In the genomic region with DNA sequence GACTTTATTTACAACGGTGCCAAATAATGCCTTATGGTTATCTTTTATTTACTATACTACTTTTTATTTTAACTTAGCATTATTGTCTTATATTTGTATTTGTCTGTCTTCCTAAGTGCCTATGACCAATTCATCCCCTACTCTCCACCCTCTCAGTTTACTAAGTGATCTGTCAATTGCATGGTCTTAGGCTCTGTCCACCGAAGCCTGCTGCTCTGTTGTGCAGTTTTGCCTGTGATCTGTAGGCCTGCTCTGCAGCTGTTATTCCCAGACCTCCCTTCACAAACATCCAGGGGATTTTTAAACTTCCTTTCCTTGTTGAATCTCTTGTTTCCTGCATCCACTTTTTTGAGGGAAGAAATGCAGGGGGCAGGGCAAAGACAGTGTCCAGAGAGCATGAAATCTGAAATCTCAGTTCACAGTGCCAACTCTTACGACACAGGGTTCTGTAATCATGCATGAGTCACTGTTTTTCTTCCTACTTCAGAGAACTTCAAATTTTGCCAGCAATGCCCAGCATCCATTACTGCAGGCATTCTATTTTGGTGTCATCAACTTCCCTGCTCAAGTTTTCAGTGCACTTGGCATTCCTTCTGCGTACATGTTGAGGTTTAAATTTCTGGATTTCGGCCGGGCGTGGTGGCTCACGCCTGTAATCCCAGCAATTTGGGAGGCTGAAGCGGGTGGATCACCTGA, we compare ENCODE assay signal across 8 cellular contexts. TPM values are rescaled to one million over a fixed set of nuclear protein-coding genes. Genes with fewer than 3 reads are reported as not detected.
A peak's percentile ranks its signal among the peaks of the same experiment; 100 is the strongest.
DNase-seq lines count a peak whose midpoint lies in the region; ATAC-seq and TF ChIP-seq lines count a peak whose summit lies in the region.

No MANE protein-coding gene starts in this region.

- H3K9me3 ChIP-seq in lower lobe of right lung: no peaks in the 10 kb centered on the region

- peak overlapping the region; percentile 74 for H3K27ac ChIP-seq in lower lobe of right lung

- no peaks in the 10 kb centered on the region for H3K9me3 Mint-ChIP-seq in activated T-helper 2 cell treated with anti-CD3 and anti-CD28 coated beads, Interferon-gamma antibody, Interleukin-2, Interleukin-4, amounts not matched to agents 10 μg/mL and 5 μg/mL and 100 μg/mL, durations not matched to agents 14 hours and 24 hours and 36 hours

- peaks cover 58% of the 10 kb centered on the region for H3K4me1 ChIP-seq in lower lobe of right lung

- H3K4me3 ChIP-seq in cardiac fibroblast (replicated peaks in 1 of 2; ENCODE audit: low read depth in 2 of 2, low read length in 2 of 2) (no peak overlapping the region), lower lobe of right lung (no peak overlapping the region)

- H3K27ac Mint-ChIP-seq in activated T-helper 2 cell treated with anti-CD3 and anti-CD28 coated beads, Interferon-gamma antibody, Interleukin-2, Interleukin-4, amounts not matched to agents 10 μg/mL and 5 μg/mL and 100 μg/mL, durations not matched to agents 14 hours and 24 hours and 36 hours: no peak overlapping the region

- no peak for TF ChIP-seq CTCF in cardiac fibroblast (IDR thresholded peaks at IDR 0.05; ENCODE audit: low read depth, low read length)
- TF ChIP-seq CTCF in lower lobe of right lung (IDR thresholded peaks at IDR 0.05): no peak

- intact Hi-C loops in lower lobe of right lung (cut with DNase I): no loop called here
- intact Hi-C loops in activated T-helper 2 cell treated with anti-CD3 and anti-CD28 coated beads, Interferon-gamma antibody, Interleukin-2, Interleukin-4, amounts not matched to agents 10 μg/mL and 5 μg/mL and 100 μg/mL, durations not matched to agents 14 hours and 24 hours and 36 hours (cut with micrococcal nuclease): loop anchor here (2.0 kb wide), 1 partner anchor 33 kb away; no protein-coding TSS in a partner anchor

- H3K36me3 ChIP-seq in lower lobe of right lung: peaks cover 8% of the 10 kb centered on the region

- DNase-seq in A172 (ENCODE audit: low spot score): peak; percentile 97
- DNase-seq in LHCN-M2 (ENCODE audit: low read depth): peak; percentile 98
- DNase-seq in cardiac fibroblast (ENCODE audit: low read depth in 2 of 2): peak; percentile 97 to 98
- DNase-seq in lower lobe of right lung: peak; percentile 53
- no peak for DNase-seq in activated T-helper 2 cell treated with anti-CD3 and anti-CD28 coated beads, Interferon-gamma antibody, Interleukin-2, Interleukin-4, amounts not matched to agents 10 μg/mL and 5 μg/mL and 100 μg/mL, durations not matched to agents 14 hours and 24 hours and 36 hours (ENCODE audit: low spot score)
- no peak for DNase-seq in NCI-H1436 treated with DMSO at 0.1 percent for 48 hours (lab: John Stamatoyannopoulos, UW)
- DNase-seq in NCI-H128 (lab: John Stamatoyannopoulos, UW; ENCODE audit: unreplicated experiment): no peak
- no peak for DNase-seq in hippocampal formation (lab: John Stamatoyannopoulos, UW)

- peaks cover 59% of the 10 kb centered on the region for H3K36me3 Mint-ChIP-seq in activated T-helper 2 cell treated with anti-CD3 and anti-CD28 coated beads, Interferon-gamma antibody, Interleukin-2, Interleukin-4, amounts not matched to agents 10 μg/mL and 5 μg/mL and 100 μg/mL, durations not matched to agents 14 hours and 24 hours and 36 hours (ENCODE audit: low read depth)

- H3K27me3 ChIP-seq in lower lobe of right lung (ENCODE audit: low read depth): no peaks in the 10 kb centered on the region

- ATAC-seq in lower lobe of right lung: peak; percentile 89 to 93

- no peak overlapping the region for H3K4me3 Mint-ChIP-seq in activated T-helper 2 cell treated with anti-CD3 and anti-CD28 coated beads, Interferon-gamma antibody, Interleukin-2, Interleukin-4, amounts not matched to agents 10 μg/mL and 5 μg/mL and 100 μg/mL, durations not matched to agents 14 hours and 24 hours and 36 hours (ENCODE audit: low read depth)

- peaks cover 16% of the 10 kb centered on the region for H3K4me1 Mint-ChIP-seq in activated T-helper 2 cell treated with anti-CD3 and anti-CD28 coated beads, Interferon-gamma antibody, Interleukin-2, Interleukin-4, amounts not matched to agents 10 μg/mL and 5 μg/mL and 100 μg/mL, durations not matched to agents 14 hours and 24 hours and 36 hours (ENCODE audit: low read depth)

- no peaks in the 10 kb centered on the region for H3K27me3 Mint-ChIP-seq in activated T-helper 2 cell treated with anti-CD3 and anti-CD28 coated beads, Interferon-gamma antibody, Interleukin-2, Interleukin-4, amounts not matched to agents 10 μg/mL and 5 μg/mL and 100 μg/mL, durations not matched to agents 14 hours and 24 hours and 36 hours (ENCODE audit: low read depth)

RNA-seq across cellular contexts. Expression of a gene that starts 11.4 kb away (rescaled TPM):
- total RNA-seq in A172 (2014; rRNA removed; shearing (Covaris generic)): 7.6 and 17.0 TPM in 2 replicates
- total RNA-seq in LHCN-M2 (2014; rRNA removed): 38.5 and 43.5 TPM in 2 replicates
- polyA plus RNA-seq in LHCN-M2 (2012): 9.2 TPM
- total RNA-seq in lower lobe of right lung: 47.6 TPM
- total RNA-seq in activated T-helper 2 cell treated with anti-CD3 and anti-CD28 coated beads, Interferon-gamma antibody, Interleukin-2, Interleukin-4, amounts not matched to agents 10 μg/mL and 5 μg/mL and 100 μg/mL, durations not matched to agents 14 hours and 24 hours and 36 hours: 8.8 and 9.9 TPM in 2 replicates

Comparison
In these comparisons a context has a peak if more than half of its experiments do, and no peak if none do; other contexts are left out.
1. DNase-seq: peak in A172 (single experiment), LHCN-M2 (single experiment), cardiac fibroblast (2 of 2) and lower lobe of right lung (single experiment); none in activated T-helper 2 cell treated with anti-CD3 and anti-CD28 coated beads, Interferon-gamma antibody, Interleukin-2, Interleukin-4, amounts not matched to agents 10 μg/mL and 5 μg/mL and 100 μg/mL, durations not matched to agents 14 hours and 24 hours and 36 hours (single experiment), NCI-H1436 treated with DMSO at 0.1 percent for 48 hours (single experiment), NCI-H128 (single experiment) and hippocampal formation (0 of 2).